Comparison of ENCODE assay signal across 20 cellular contexts in genomic region chr4:1350169-1350520, GRCh38. TPM values are rescaled to one million over a fixed set of nuclear protein-coding genes. Genes with fewer than 3 reads are reported as not detected.
DNase-seq lines count a peak whose midpoint lies in the region; ATAC-seq and TF ChIP-seq lines count a peak whose summit lies in the region.
"Had no signal": no experiment of that assay in that cellular context is flagged by ENCODE, and none has a peak within 500 bp of the region (broad histone marks: within the 10 kb centered on the region; RNA-seq: fewer than 3 reads in every experiment).

No MANE protein-coding gene starts in this region.

- H3K4ac ChIP-seq in mesenchymal stem cell (ENCODE audit: low read depth in 1 of 2, low read length in 2 of 2) = peak overlapping the region in 1 of 2 experiments; percentile 6

- H3K36me3 ChIP-seq in CD4-positive, alpha-beta memory T cell (ENCODE audit: insufficient read depth, low read length) = peaks cover 3% of the 10 kb centered on the region
- peaks cover 41 to 48% of the 10 kb centered on the region in 2 experiments for H3K36me3 ChIP-seq in mesenchymal stem cell (ENCODE audit: control insufficient read depth in 1 of 2, insufficient read depth in 2 of 2, low read depth in 1 of 2, low read length in 2 of 2)

- H3K9me3 Mint-ChIP-seq in activated CD4-positive, alpha-beta T cell treated with anti-CD3 and anti-CD28 coated beads, Interleukin-2, amount 10 ng/mL, durations not matched to agents 7 days and 5 days = no peaks in the 10 kb centered on the region
- peaks cover 0 to 1% (median 0%) of the 10 kb centered on the region in 8 donors for H3K9me3 Mint-ChIP-seq in CD4-positive, alpha-beta memory T cell
- H3K9me3 Mint-ChIP-seq in activated CD8-positive, alpha-beta T cell treated with anti-CD3 and anti-CD28 coated beads for 36 hours = no peaks in the 10 kb centered on the region

- peaks cover 29% of the 10 kb centered on the region for H3K4me1 ChIP-seq in CD4-positive, alpha-beta memory T cell (ENCODE audit: insufficient read depth, low read length)
- peaks cover 28% of the 10 kb centered on the region for H3K4me1 ChIP-seq in mesenchymal stem cell (ENCODE audit: control insufficient read depth, insufficient read depth, low read depth, low read length)

- no peaks in the 10 kb centered on the region for H3K9me3 ChIP-seq in CD4-positive, alpha-beta memory T cell (ENCODE audit: control insufficient read depth in 1 of 2, low read length in 2 of 2)
- H3K9me3 ChIP-seq in mesenchymal stem cell (ENCODE audit: control insufficient read depth, low read length) = no peaks in the 10 kb centered on the region
- H3K9me3 ChIP-seq: BLaER1 treated with 17β-estradiol and CSF1 and Interleukin-3, amounts not matched to agents 10 nM and 100 nM had no signal

- no peak overlapping the region for H3K18ac ChIP-seq in mesenchymal stem cell (ENCODE audit: low read depth in 1 of 2, low read length in 2 of 2)

- no peaks in the 10 kb centered on the region for H3K27me3 ChIP-seq in CD4-positive, alpha-beta memory T cell (ENCODE audit: insufficient read depth, low read length)
- H3K27me3 ChIP-seq in mesenchymal stem cell (ENCODE audit: control insufficient read depth in 1 of 2, insufficient read depth in 1 of 2, low read length in 2 of 2) = no peaks in the 10 kb centered on the region
- H3K27me3 ChIP-seq: BLaER1 treated with 17β-estradiol and CSF1 and Interleukin-3, amounts not matched to agents 10 nM and 100 nM had no signal

- POLR2A ChIA-PET in activated CD4-positive, alpha-beta T cell treated with anti-CD3 and anti-CD28 coated beads, Interleukin-2, amount 10 ng/mL, durations not matched to agents 7 days and 5 days (lab: Charles Lee) = no interaction called here
- POLR2A ChIA-PET in CD4-positive, alpha-beta memory T cell (lab: Charles Lee; ENCODE audit: partially characterized antibody) = interaction anchor here (1.0 kb wide), 2 partner anchors 21 to 101 kb away, joined by 3 read pairs; partner anchors contain the start of gene CTBP1
- POLR2A ChIA-PET in activated CD8-positive, alpha-beta T cell treated with anti-CD3 and anti-CD28 coated beads for 36 hours (lab: Charles Lee) = no interaction called here

- no peak overlapping the region for H3K14ac ChIP-seq in mesenchymal stem cell (ENCODE audit: low read length in 2 of 2)

- no peak overlapping the region for H3K4me3 Mint-ChIP-seq in activated CD4-positive, alpha-beta T cell treated with anti-CD3 and anti-CD28 coated beads, Interleukin-2, amount 10 ng/mL, durations not matched to agents 7 days and 5 days
- peak overlapping the region in 3 of 8 donors; percentile 17 to 35 (median 20) for H3K4me3 Mint-ChIP-seq in CD4-positive, alpha-beta memory T cell
- no peak overlapping the region for H3K4me3 Mint-ChIP-seq in activated CD8-positive, alpha-beta T cell treated with anti-CD3 and anti-CD28 coated beads for 36 hours

- H2AK5ac ChIP-seq in mesenchymal stem cell (ENCODE audit: low read length, severe bottlenecking) = no peak overlapping the region

- intact Hi-C loops in CD4-positive, alpha-beta memory T cell (cut with micrococcal nuclease) = no loop called here
- intact Hi-C loops in activated CD8-positive, alpha-beta T cell treated with anti-CD3 and anti-CD28 coated beads for 36 hours (cut with micrococcal nuclease) = loop anchor here (10.0 kb wide), 1 partner anchor 215 kb away; no protein-coding TSS in a partner anchor

- H3K27ac ChIP-seq in CD4-positive, alpha-beta memory T cell (ENCODE audit: low read depth, low read length) = no peak overlapping the region
- H3K27ac ChIP-seq in mesenchymal stem cell (ENCODE audit: low read length, poor library complexity, severe bottlenecking) = no peak overlapping the region
- H3K27ac ChIP-seq: BLaER1 treated with 17β-estradiol and CSF1 and Interleukin-3, amounts not matched to agents 10 nM and 100 nM had no signal

- no peak overlapping the region for H2BK120ac ChIP-seq in mesenchymal stem cell (ENCODE audit: low read depth, low read length)

- peaks cover 34% of the 10 kb centered on the region for H3K4me1 Mint-ChIP-seq in activated CD4-positive, alpha-beta T cell treated with anti-CD3 and anti-CD28 coated beads, Interleukin-2, amount 10 ng/mL, durations not matched to agents 7 days and 5 days
- peaks cover 20 to 51% (median 23%) of the 10 kb centered on the region in 4 donors for H3K4me1 Mint-ChIP-seq in CD4-positive, alpha-beta memory T cell
- peaks cover 35% of the 10 kb centered on the region for H3K4me1 Mint-ChIP-seq in activated CD8-positive, alpha-beta T cell treated with anti-CD3 and anti-CD28 coated beads for 36 hours (ENCODE audit: low read depth)

- no peak for ATAC-seq in activated CD8-positive, alpha-beta T cell treated with anti-CD3 and anti-CD28 coated beads for 36 hours
- no peak for ATAC-seq in GM21717 (IDR thresholded peaks at IDR 0.05; ENCODE audit: unreplicated experiment)

- WGBS in mesenchymal stem cell = 93% methylated on average over 5 of the region's 5 CpGs

- H2BK15ac ChIP-seq in mesenchymal stem cell (ENCODE audit: low read depth, poor library complexity, severe bottlenecking) = no peak overlapping the region

- no peak for TF ChIP-seq CTCF in activated CD8-positive, alpha-beta T cell treated with anti-CD3 and anti-CD28 coated beads for 36 hours (IDR thresholded peaks at IDR 0.05)

- H2AFZ ChIP-seq in mesenchymal stem cell (ENCODE audit: low read depth, low read length) = no peak overlapping the region

- no peak overlapping the region for H4K8ac ChIP-seq in mesenchymal stem cell (ENCODE audit: low read length)

- no peak overlapping the region for H3K4me3 ChIP-seq in CD4-positive, alpha-beta memory T cell (ENCODE audit: low read length in 2 of 2)
- no peak overlapping the region for H3K4me3 ChIP-seq in mesenchymal stem cell (ENCODE audit: insufficient read depth in 1 of 2, low read depth in 1 of 2, low read length in 2 of 2)
- H3K4me3 ChIP-seq: BLaER1 treated with 17β-estradiol and CSF1 and Interleukin-3, amounts not matched to agents 10 nM and 100 nM had no signal

- no peak overlapping the region for H4K91ac ChIP-seq in mesenchymal stem cell (ENCODE audit: low read length)

- DNase-seq in activated CD4-positive, alpha-beta T cell treated with anti-CD3 and anti-CD28 coated beads, Interleukin-2, amount 10 ng/mL, durations not matched to agents 7 days and 5 days = no peak
- no peak for DNase-seq in activated CD4-positive, alpha-beta T cell treated with anti-CD3 and anti-CD28 coated beads for 1 hour
- DNase-seq in CD4-positive, alpha-beta memory T cell = no peak
- no peak for DNase-seq in activated CD8-positive, alpha-beta T cell treated with anti-CD3 and anti-CD28 coated beads for 36 hours
- DNase-seq in mesenchymal stem cell = no peak
- no peak for DNase-seq in amniotic stem cell (lab: John Stamatoyannopoulos, UW)
- DNase-seq in UCSD-AML1 (lab: John Stamatoyannopoulos, UW; ENCODE audit: unreplicated experiment) = no peak
- DNase-seq: COR-L47; DMS153; H7; KBM-7; NCI-H1092; NCI-H2107; NCI-H345; NCI-H526 treated with DMSO at 0.1 percent for 48 hours; NK-92 treated with Interleukin-12 subunit alpha and Interleukin-12 subunit beta, amount 100 ng/mL, for 24 hours had no signal

- H2BK12ac ChIP-seq in mesenchymal stem cell (ENCODE audit: low read length in 2 of 2) = peak overlapping the region; percentile 18 to 32

- H2BK5ac ChIP-seq in mesenchymal stem cell (ENCODE audit: low read depth, low read length, poor library complexity, severe bottlenecking) = no peak overlapping the region

- H3K27me3 Mint-ChIP-seq in activated CD4-positive, alpha-beta T cell treated with anti-CD3 and anti-CD28 coated beads, Interleukin-2, amount 10 ng/mL, durations not matched to agents 7 days and 5 days = no peaks in the 10 kb centered on the region
- no peaks in the 10 kb centered on the region for H3K27me3 Mint-ChIP-seq in CD4-positive, alpha-beta memory T cell
- no peaks in the 10 kb centered on the region for H3K27me3 Mint-ChIP-seq in activated CD8-positive, alpha-beta T cell treated with anti-CD3 and anti-CD28 coated beads for 36 hours

- peak overlapping the region; percentile 9 for H3K27ac Mint-ChIP-seq in activated CD4-positive, alpha-beta T cell treated with anti-CD3 and anti-CD28 coated beads, Interleukin-2, amount 10 ng/mL, durations not matched to agents 7 days and 5 days
- H3K27ac Mint-ChIP-seq in CD4-positive, alpha-beta memory T cell = peak overlapping the region in 6 of 7 donors; percentile 18 to 86 (median 64)
- H3K27ac Mint-ChIP-seq in activated CD8-positive, alpha-beta T cell treated with anti-CD3 and anti-CD28 coated beads for 36 hours = peak overlapping the region; percentile 31

- peaks cover 8% of the 10 kb centered on the region for H3K36me3 Mint-ChIP-seq in activated CD4-positive, alpha-beta T cell treated with anti-CD3 and anti-CD28 coated beads, Interleukin-2, amount 10 ng/mL, durations not matched to agents 7 days and 5 days (ENCODE audit: low read depth)
- peaks cover 12 to 21% of the 10 kb centered on the region in 2 donors for H3K36me3 Mint-ChIP-seq in CD4-positive, alpha-beta memory T cell
- no peaks in the 10 kb centered on the region for H3K36me3 Mint-ChIP-seq in activated CD8-positive, alpha-beta T cell treated with anti-CD3 and anti-CD28 coated beads for 36 hours (ENCODE audit: low read depth)

- peak overlapping the region in 1 of 2 experiments; percentile 35 for H3K23ac ChIP-seq in mesenchymal stem cell (ENCODE audit: low read length in 2 of 2)

- peaks cover 35% of the 10 kb centered on the region for H3K79me1 ChIP-seq in mesenchymal stem cell (replicated peaks; ENCODE audit: low read length, poor library complexity, severe bottlenecking)

- no peak overlapping the region for H3K4me2 ChIP-seq in mesenchymal stem cell (ENCODE audit: low read length, poor library complexity, severe bottlenecking)

- CTCF ChIA-PET in activated CD4-positive, alpha-beta T cell treated with anti-CD3 and anti-CD28 coated beads, Interleukin-2, amount 10 ng/mL, durations not matched to agents 7 days and 5 days (lab: Charles Lee) = interaction anchor here (1.1 kb wide), 1 partner anchor 82 kb away, joined by 3 read pairs; no protein-coding TSS in a partner anchor
- CTCF ChIA-PET in CD4-positive, alpha-beta memory T cell (lab: Charles Lee; ENCODE audit: partially characterized antibody) = interaction anchor here (0.6 to 2.4 kb wide), 8 partner anchors 31 to 279 kb away, joined by 3 to 25 read pairs (median 4); partner anchors contain the start of gene CTBP1
- CTCF ChIA-PET in activated CD8-positive, alpha-beta T cell treated with anti-CD3 and anti-CD28 coated beads for 36 hours (lab: Charles Lee) = interaction anchor here (1.0 to 1.4 kb wide), 3 partner anchors 19 to 222 kb away, joined by 3 read pairs; no protein-coding TSS in a partner anchor

- peak overlapping the region; percentile 43 for H3K9ac ChIP-seq in mesenchymal stem cell (ENCODE audit: low read length)

RNA-seq across cellular contexts. Expression of gene UVSSA, which starts 3.1 kb away (rescaled TPM):
- total RNA-seq in activated CD4-positive, alpha-beta T cell treated with anti-CD3 and anti-CD28 coated beads, Interleukin-2, amount 10 ng/mL, durations not matched to agents 7 days and 5 days = 10 to 100 TPM; 19.1 to 23.0 TPM
- total RNA-seq in CD4-positive, alpha-beta memory T cell = 10 to 100 TPM; 44.4 to 44.6 TPM
- polyA plus RNA-seq in CD4-positive, alpha-beta memory T cell = 1 to 10 TPM; 2.4 to 6.8 TPM
- 10 to 100 TPM; 18.6 to 20.2 TPM for total RNA-seq in activated CD8-positive, alpha-beta T cell treated with anti-CD3 and anti-CD28 coated beads for 36 hours
- 4.8 TPM for polyA plus RNA-seq in mesenchymal stem cell (2013, experiment 1 of 2)
- 4.3 TPM for polyA plus RNA-seq in mesenchymal stem cell (2013, experiment 2 of 2)

RNA-seq across cellular contexts. Expression of gene NKX1-1, which starts 56.1 kb away (rescaled TPM):
- total RNA-seq in activated CD4-positive, alpha-beta T cell treated with anti-CD3 and anti-CD28 coated beads, Interleukin-2, amount 10 ng/mL, durations not matched to agents 7 days and 5 days = not detected
- total RNA-seq in CD4-positive, alpha-beta memory T cell = not detected
- not detected for polyA plus RNA-seq in CD4-positive, alpha-beta memory T cell
- not detected for total RNA-seq in activated CD8-positive, alpha-beta T cell treated with anti-CD3 and anti-CD28 coated beads for 36 hours
- polyA plus RNA-seq in mesenchymal stem cell (2013, experiment 1 of 2) = not detected
- not detected for polyA plus RNA-seq in mesenchymal stem cell (2013, experiment 2 of 2)
- total RNA-seq: A172, H7, MCF 10A had no signal

Comparison
In these comparisons a context has a peak if more than half of its experiments do, and no peak if none do; other contexts are left out.
1. H3K27ac Mint-ChIP-seq: peak in every context shown above with its lines; median percentile 64 in CD4-positive, alpha-beta memory T cell; 31 in activated CD8-positive, alpha-beta T cell treated with anti-CD3 and anti-CD28 coated beads for 36 hours; 9 in activated CD4-positive, alpha-beta T cell treated with anti-CD3 and anti-CD28 coated beads, Interleukin-2, amount 10 ng/mL, durations not matched to agents 7 days and 5 days.